Comparison of ENCODE assay signal across 8 cellular contexts in the genomic region with DNA sequence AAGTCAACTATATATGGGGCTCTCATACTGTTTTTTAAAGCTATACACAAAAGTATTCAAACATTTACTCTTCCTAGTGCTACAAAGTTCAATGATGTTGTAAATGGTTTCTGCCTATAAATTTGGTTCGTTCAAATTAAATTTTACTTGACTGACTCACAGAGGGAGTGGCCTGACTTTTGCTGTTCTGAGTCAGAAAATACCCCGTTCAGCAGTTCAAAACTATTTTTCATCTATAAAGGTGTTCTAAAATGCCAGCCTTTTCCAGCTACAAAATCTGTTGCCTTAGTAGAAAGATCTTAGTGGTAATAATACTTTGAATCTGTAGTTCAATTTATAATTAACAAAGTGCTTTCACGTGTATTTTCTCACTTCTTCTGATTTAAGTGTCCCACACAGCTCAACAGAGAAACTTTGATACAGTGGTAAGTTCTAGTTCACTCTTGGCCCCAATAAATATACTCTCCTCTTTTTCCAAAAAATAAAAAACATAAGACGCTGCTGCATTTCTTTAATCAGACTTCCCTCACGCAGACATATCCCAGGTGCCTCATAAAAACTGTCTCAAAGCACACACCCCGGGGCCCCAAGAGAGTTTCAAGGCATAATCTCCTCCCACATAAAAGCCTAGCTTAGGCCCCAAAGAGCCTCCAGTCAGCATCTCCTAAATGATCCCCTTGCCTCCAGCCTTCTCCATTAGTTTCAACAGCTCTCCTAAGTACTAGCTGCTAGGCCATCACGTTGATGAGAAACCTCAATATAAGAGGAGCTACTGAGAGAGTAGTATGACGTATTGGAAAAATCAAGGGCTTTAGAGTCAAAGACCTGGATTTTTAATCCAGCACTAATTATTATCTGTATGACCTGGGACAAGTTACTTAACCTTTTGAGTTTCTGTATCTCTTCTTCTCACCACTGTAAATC. TPM values are rescaled to one million over a fixed set of nuclear protein-coding genes. Genes with fewer than 3 reads are reported as not detected.
DNase-seq lines count a peak whose midpoint lies in the region; ATAC-seq, FAIRE-seq and TF ChIP-seq lines count a peak whose summit lies in the region.

No MANE protein-coding gene starts in this region.

- peaks cover 82% of the 10 kb centered on the region for H3K4me1 ChIP-seq in PC-9 (replicated peaks; ENCODE audit: insufficient read depth)

- peaks cover 67% of the 10 kb centered on the region for H4K20me1 ChIP-seq in PC-9 (ENCODE audit: insufficient read depth)

- H3K9me3 ChIP-seq in PC-9 (ENCODE audit: insufficient read depth, low read depth) = no peaks in the 10 kb centered on the region

- peaks cover 76% of the 10 kb centered on the region for H3K4me1 Mint-ChIP-seq in nephron progenitor cell

- no peak overlapping the region for H2AFZ ChIP-seq in PC-9

- no peaks in the 10 kb centered on the region for H3K27me3 ChIP-seq in PC-9 (ENCODE audit: insufficient read depth, low read depth)

- no peaks in the 10 kb centered on the region for H3K9me3 Mint-ChIP-seq in nephron progenitor cell

- CTCF ChIA-PET in PC-9 (lab: Charles Lee) = interaction anchor here (1.5 to 1.6 kb wide), 2 partner anchors 21 to 29 kb away, joined by 5 to 9 read pairs; no protein-coding TSS in a partner anchor

- DNase-seq in GM19239 (ENCODE audit: insufficient read length, low spot score) (no peak), PC-9 (peak in 1 of 2 experiments; percentile 96), choroid plexus epithelial cell (ENCODE audit: low read depth) (peak; percentile 65), nephron progenitor cell (no peak), middle frontal gyrus (ENCODE audit: extremely low spot score, low spot score) (no peak), NOMO-1 treated with DMSO at 0.1 percent for 48 hours (lab: John Stamatoyannopoulos, UW; ENCODE audit: unreplicated experiment) (no peak), germinal center (ENCODE audit: low spot score) (no peak)

- no peaks in the 10 kb centered on the region for H3K27me3 Mint-ChIP-seq in nephron progenitor cell (ENCODE audit: low read depth, poor library complexity)

- ATAC-seq in GM19023 (IDR thresholded peaks at IDR 0.05; ENCODE audit: unreplicated experiment) = no peak

- intact Hi-C loops in PC-9 (cut with micrococcal nuclease; ENCODE audit: unreplicated experiment) = loop anchor here (10.0 kb wide), 2 partner anchors 120 to 360 kb away; partner anchors contain the start of genes SPOCD1 and TINAGL1

- H3K4me2 ChIP-seq in PC-9 = peak overlapping the region; percentile 86

- H3F3A ChIP-seq in PC-9 (ENCODE audit: insufficient read depth, low read depth) = peaks cover 77% of the 10 kb centered on the region

- TF ChIP-seq CTCF in PC-9 (conservative IDR thresholded peaks at IDR 0.05) (no peak), choroid plexus epithelial cell (conservative IDR thresholded peaks at IDR 0.05; ENCODE audit: low read depth, low read length) (no peak), nephron progenitor cell (IDR thresholded peaks at IDR 0.05) (no peak)

- POLR2A ChIA-PET in PC-9 (lab: Charles Lee; ENCODE audit: unreplicated experiment) = interaction anchor here (0.6 to 1.9 kb wide), 6 partner anchors 9 to 794 kb away, joined by 3 to 21 read pairs (median 6); partner anchors contain the start of gene KHDRBS1

- peaks cover 86% of the 10 kb centered on the region for H3K79me2 ChIP-seq in PC-9 (ENCODE audit: low read depth)

- no peaks in the 10 kb centered on the region for H3K9me2 ChIP-seq in PC-9 (ENCODE audit: insufficient read depth)

- H3K27ac Mint-ChIP-seq in nephron progenitor cell = peak overlapping the region; percentile 2

- TSS peak; percentile 94 for BruUV-seq in PC-9 (replicated peaks; lab: Mats Ljungman, UMichigan)

- H3K4me3 Mint-ChIP-seq in nephron progenitor cell = peak overlapping the region; percentile 37

- peak overlapping the region; percentile 95 for H3K27ac ChIP-seq in PC-9

- FAIRE-seq in GM19239 (lab: Jason Lieb, UNC) = peak; percentile 44

- H3K4me3 ChIP-seq in PC-9 (peak overlapping the region; percentile 86), choroid plexus epithelial cell (ENCODE audit: low read depth, low read length) (peak overlapping the region; percentile 37)

- H3K36me3 Mint-ChIP-seq in nephron progenitor cell (ENCODE audit: low read depth) = peaks cover 9% of the 10 kb centered on the region

- peaks cover 32% of the 10 kb centered on the region for H3K36me3 ChIP-seq in PC-9 (ENCODE audit: low read depth)

RNA-seq across cellular contexts. Expression of gene PTP4A2, which starts 3.2 kb away (rescaled TPM):
- 149 and 201 TPM in 2 replicates for total RNA-seq in PC-9 (2021)
